In genomic region chr3:108664266-108664665, GRCh38 we compare ENCODE assay signal across 19 cellular contexts.
A peak's percentile ranks its signal among the peaks of the same experiment; 100 is the strongest.
DNase-seq lines count a peak whose midpoint lies in the region; ATAC-seq, FAIRE-seq and TF ChIP-seq lines count a peak whose summit lies in the region.
"Had no signal": no experiment of that assay in that cellular context is flagged by ENCODE, and none has a peak within 500 bp of the region (broad histone marks: within the 10 kb centered on the region; RNA-seq: fewer than 3 reads in every experiment).

No MANE protein-coding gene starts in this region.

- H3K4me3 Mint-ChIP-seq in neural crest cell: no peak overlapping the region
- H3K4me3 Mint-ChIP-seq: CD4-positive, alpha-beta memory T cell had no signal

- intact Hi-C loops in A673 (cut with micrococcal nuclease; ENCODE audit: unreplicated experiment): loop anchor here (2.0 to 10.0 kb wide), 2 partner anchors 169 to 419 kb away; no protein-coding TSS in a partner anchor

- BruUV-seq in A673 (replicated peaks; lab: Mats Ljungman, UMichigan): no TSS peak

- no peaks in the 10 kb centered on the region for H3K27me3 Mint-ChIP-seq in neural crest cell (ENCODE audit: low read depth)
- H3K27me3 Mint-ChIP-seq: CD4-positive, alpha-beta memory T cell had no signal

- in situ Hi-C loops in astrocyte of the spinal cord (cut with HindIII; ENCODE audit: low sequenced_read_pairs): no loop called here

- H3K27ac ChIP-seq in A673 (ENCODE audit: low read depth, low read length, poor library complexity, severe bottlenecking): no peak overlapping the region
- no peak overlapping the region for H3K27ac ChIP-seq in SJCRH30
- H3K27ac ChIP-seq: BLaER1, KMS-11 had no signal

- ATAC-seq in HG02938 (IDR thresholded peaks at IDR 0.05; ENCODE audit: unreplicated experiment): no peak
- ATAC-seq: Panc1 had no signal

- TF ChIP-seq CTCF in A673 (conservative IDR thresholded peaks at IDR 0.05; ENCODE audit: low read depth, low read length) (peak; percentile 18; the same call in 1 of the 2 replicates), astrocyte of the spinal cord (IDR thresholded peaks at IDR 0.05; ENCODE audit: low read depth, low read length) (no peak), neural crest cell (conservative IDR thresholded peaks at IDR 0.05) (no peak)

- peak; percentile 10 for DNase-seq in A673 (ENCODE audit: low spot score)
- DNase-seq in HT1080 (ENCODE audit: low read depth): peak; percentile 6
- DNase-seq in astrocyte of the spinal cord (ENCODE audit: low read depth, low spot score): peak; percentile 4
- DNase-seq in neural crest cell (ENCODE audit: low read depth, low spot score): no peak
- no peak for DNase-seq in SJCRH30
- DNase-seq in COR-L47 (lab: John Stamatoyannopoulos, UW): no peak
- DNase-seq in frontal cortex (ENCODE audit: low spot score in 2 of 2): no peak
- DNase-seq: 8988T; Calu3; CD4-positive, alpha-beta memory T cell; EL; NCI-H1436 treated with DMSO at 0.1 percent for 48 hours; NCI-H2081 had no signal

- no peaks in the 10 kb centered on the region for H3K9me3 ChIP-seq in A673 (ENCODE audit: low read depth, low read length, poor library complexity, severe bottlenecking)
- peaks cover 5% of the 10 kb centered on the region; the same call in 1 of the 2 replicates for H3K9me3 ChIP-seq in SJCRH30 (replicated peaks)
- H3K9me3 ChIP-seq: BLaER1 had no signal

- no peak overlapping the region for H3K4me3 ChIP-seq in A673 (ENCODE audit: low read depth, low read length, poor library complexity, severe bottlenecking)
- no peak overlapping the region for H3K4me3 ChIP-seq in astrocyte of the spinal cord (ENCODE audit: low read depth, low read length)
- no peak overlapping the region for H3K4me3 ChIP-seq in SJCRH30
- H3K4me3 ChIP-seq: BLaER1 had no signal

- H3K27me3 ChIP-seq in A673 (replicated peaks; ENCODE audit: insufficient read depth, low read depth, low read length, poor library complexity) (no peaks in the 10 kb centered on the region), SJCRH30 (no peaks in the 10 kb centered on the region)
- H3K27me3 ChIP-seq: BLaER1 had no signal

- H3K4me1 Mint-ChIP-seq in neural crest cell: peaks cover 11% of the 10 kb centered on the region

- peaks cover 8% of the 10 kb centered on the region for H3K9me3 Mint-ChIP-seq in neural crest cell

- H3K4me1 ChIP-seq in A673 (ENCODE audit: insufficient read depth, low read length, poor library complexity, severe bottlenecking) (no peaks in the 10 kb centered on the region), SJCRH30 (no peaks in the 10 kb centered on the region)
- H3K4me1 ChIP-seq: BLaER1 had no signal

- H3K36me3 Mint-ChIP-seq in neural crest cell (ENCODE audit: low read depth): peaks cover 22% of the 10 kb centered on the region

- FAIRE-seq in frontal cortex (lab: Jason Lieb, UNC): no peak
- FAIRE-seq: GM12891, GM19239 had no signal

- CTCF ChIA-PET in A673 (lab: Charles Lee): interaction anchor here (2.4 kb wide), 1 partner anchor 154 kb away, joined by 9 read pairs; no protein-coding TSS in a partner anchor

- POLR2A ChIA-PET in A673 (lab: Charles Lee; ENCODE audit: low non-redundant PET): no interaction called here

- H3K36me3 ChIP-seq in A673 (ENCODE audit: insufficient read depth, low read length, poor library complexity, severe bottlenecking) (no peaks in the 10 kb centered on the region), SJCRH30 (peaks cover 16% of the 10 kb centered on the region; the same call in 1 of the 2 replicates)
- H3K36me3 ChIP-seq: BLaER1 had no signal

- H3K27ac Mint-ChIP-seq in neural crest cell (ENCODE audit: unreplicated experiment): peak overlapping the region; percentile 51

Comparison
In these comparisons a context has a peak if more than half of its experiments do, and no peak if none do; other contexts are left out.
1. DNase-seq: peak in A673 (single experiment), HT1080 (single experiment) and astrocyte of the spinal cord (single experiment); none in neural crest cell (single experiment), SJCRH30 (0 of 2), COR-L47 (single experiment) and frontal cortex (0 of 2).